ENCODE assay signal across 9 cellular contexts in the genomic region with DNA sequence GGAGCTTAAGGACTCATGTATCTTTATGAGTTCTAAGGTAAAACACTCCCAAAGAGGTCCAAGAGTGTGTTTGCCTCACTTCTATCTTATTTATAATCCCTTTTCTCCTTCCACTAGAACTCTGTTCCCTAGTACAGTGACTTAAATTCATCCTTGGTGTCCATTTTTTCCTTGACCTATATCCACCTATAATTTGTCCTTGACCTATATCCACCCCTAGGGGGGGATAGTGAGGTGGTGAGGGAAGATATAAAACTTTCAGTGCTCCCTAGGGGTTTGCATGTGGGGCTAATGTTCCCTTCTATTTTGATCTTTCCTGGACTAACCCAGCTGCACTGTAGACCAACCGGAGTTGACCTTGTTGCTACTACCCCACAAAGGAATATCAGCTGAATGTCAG.
DNase-seq lines count a peak whose midpoint lies in the region; ATAC-seq, FAIRE-seq and TF ChIP-seq lines count a peak whose summit lies in the region.
"Had no signal": no experiment of that assay in that cellular context is flagged by ENCODE, and none has a peak within 500 bp of the region (broad histone marks: within the 10 kb centered on the region; RNA-seq: fewer than 3 reads in every experiment).

No MANE protein-coding gene starts in this region.

- TF ChIP-seq CTCF in GM06990 (IDR thresholded peaks at IDR 0.05; ENCODE audit: insufficient read depth, low read length, poor library complexity, severe bottlenecking), result peak; percentile 56
- peak; percentile 54 for TF ChIP-seq CTCF in WTC11 (IDR thresholded peaks at IDR 0.05)
- peak; percentile 28 for TF ChIP-seq CTCF in mesothelial cell of epicardium (IDR thresholded peaks at IDR 0.05; ENCODE audit: unreplicated experiment)

- H3K27me3 Mint-ChIP-seq in WTC11 (ENCODE audit: low read depth) (no peaks in the 10 kb centered on the region), mesothelial cell of epicardium (ENCODE audit: low read depth) (no peaks in the 10 kb centered on the region)

- no peaks in the 10 kb centered on the region for H3K36me3 Mint-ChIP-seq in WTC11
- no peaks in the 10 kb centered on the region for H3K36me3 Mint-ChIP-seq in mesothelial cell of epicardium
- H3K36me3 Mint-ChIP-seq: brain had no signal

- H3K4me1 Mint-ChIP-seq in WTC11 (no peaks in the 10 kb centered on the region; the same call in 1 of the 2 replicates), mesothelial cell of epicardium (peaks cover 6% of the 10 kb centered on the region)
- H3K4me1 Mint-ChIP-seq: brain had no signal

- H3K4me3 ChIP-seq in GM06990 (replicated peaks; ENCODE audit: low read depth, low read length), result no peak overlapping the region

- ATAC-seq in HG03175 (IDR thresholded peaks at IDR 0.05; ENCODE audit: unreplicated experiment) (peak; percentile 57), WTC11 (peak; percentile 87), GM18519 (IDR thresholded peaks at IDR 0.05; ENCODE audit: low FRiP score, unreplicated experiment) (no peak)

- no peak for FAIRE-seq in GM19239 (lab: Jason Lieb, UNC)

- DNase-seq in GM06990 (ENCODE audit: extremely low read depth, insufficient read length) (no peak), WTC11 (ENCODE audit: low spot score) (no peak), mesothelial cell of epicardium (ENCODE audit: low spot score in 2 of 2, unreplicated experiment in 2 of 2) (no peak), NCI-H1694 (lab: John Stamatoyannopoulos, UW) (no peak), NCI-H2227 treated with DMSO at 0.1 percent for 48 hours (lab: John Stamatoyannopoulos, UW) (no peak), GM19239 (ENCODE audit: insufficient read length, low spot score) (no peak)

- H3K36me3 ChIP-seq in GM06990 (ENCODE audit: control insufficient read depth, insufficient read depth, low read length), result no peaks in the 10 kb centered on the region

- no peaks in the 10 kb centered on the region; the same call in 1 of the 2 replicates for H3K27me3 ChIP-seq in GM06990 (replicated peaks; ENCODE audit: control insufficient read depth, insufficient read depth, low read length)

- POLR2A ChIA-PET in WTC11 (lab: Charles Lee), result interaction anchor here (0.6 kb wide), 1 partner anchor 614 kb away, joined by 3 read pairs; no protein-coding TSS in a partner anchor

- H3K27ac Mint-ChIP-seq in WTC11, result no peak overlapping the region
- H3K27ac Mint-ChIP-seq in mesothelial cell of epicardium, result no peak overlapping the region
- H3K27ac Mint-ChIP-seq: brain had no signal

- no peak overlapping the region for H3K4me3 Mint-ChIP-seq in WTC11
- H3K4me3 Mint-ChIP-seq in mesothelial cell of epicardium, result no peak overlapping the region
- H3K4me3 Mint-ChIP-seq: brain had no signal

- 0 out of 2 replicates have a peak, but pooled peaks cover 7% of the 10 kb centered on the region for H3K9me3 Mint-ChIP-seq in WTC11
- peaks cover 6% of the 10 kb centered on the region for H3K9me3 Mint-ChIP-seq in mesothelial cell of epicardium
- H3K9me3 Mint-ChIP-seq: brain had no signal

- CTCF ChIA-PET in WTC11 (lab: Charles Lee), result interaction anchor here (1.0 to 4.8 kb wide), 7 partner anchors 9 to 138 kb away, joined by 3 to 19 read pairs (median 5); no protein-coding TSS in a partner anchor

TF ChIP-seq in WTC11, 78 proteins besides CTCF, POLR2A, EP300 and RAD21:
- TF ChIP-seq SP1 (CRISPR knock-in tag; conservative IDR thresholded peaks at IDR 0.05), result no peak
- TF ChIP-seq RORB (CRISPR knock-in tag; IDR thresholded peaks at IDR 0.05), result no peak
- TF ChIP-seq NR2C2 (CRISPR knock-in tag; IDR thresholded peaks at IDR 0.05), result no peak
- TF ChIP-seq SMAD3 (CRISPR knock-in tag; IDR thresholded peaks at IDR 0.05; ENCODE audit: borderline replicate concordance), result no peak
- TF ChIP-seq ETV6 (CRISPR knock-in tag; IDR thresholded peaks at IDR 0.05), result no peak
- TF ChIP-seq ATF6 (CRISPR knock-in tag; IDR thresholded peaks at IDR 0.05), result no peak
- TF ChIP-seq, protein P1, sequence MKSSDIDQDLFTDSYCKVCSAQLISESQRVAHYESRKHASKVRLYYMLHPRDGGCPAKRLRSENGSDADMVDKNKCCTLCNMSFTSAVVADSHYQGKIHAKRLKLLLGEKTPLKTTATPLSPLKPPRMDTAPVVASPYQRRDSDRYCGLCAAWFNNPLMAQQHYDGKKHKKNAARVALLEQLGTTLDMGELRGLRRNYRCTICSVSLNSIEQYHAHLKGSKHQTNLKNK (CRISPR knock-in tag; IDR thresholded peaks at IDR 0.05), result no peak
- no peak for TF ChIP-seq MYBL2 (CRISPR knock-in tag; IDR thresholded peaks at IDR 0.05)
- TF ChIP-seq RELA (CRISPR knock-in tag; IDR thresholded peaks at IDR 0.05; ENCODE audit: borderline replicate concordance), result no peak
- no peak for TF ChIP-seq ZNF219 (CRISPR knock-in tag; IDR thresholded peaks at IDR 0.05; ENCODE audit: borderline replicate concordance)
- TF ChIP-seq, protein P2, sequence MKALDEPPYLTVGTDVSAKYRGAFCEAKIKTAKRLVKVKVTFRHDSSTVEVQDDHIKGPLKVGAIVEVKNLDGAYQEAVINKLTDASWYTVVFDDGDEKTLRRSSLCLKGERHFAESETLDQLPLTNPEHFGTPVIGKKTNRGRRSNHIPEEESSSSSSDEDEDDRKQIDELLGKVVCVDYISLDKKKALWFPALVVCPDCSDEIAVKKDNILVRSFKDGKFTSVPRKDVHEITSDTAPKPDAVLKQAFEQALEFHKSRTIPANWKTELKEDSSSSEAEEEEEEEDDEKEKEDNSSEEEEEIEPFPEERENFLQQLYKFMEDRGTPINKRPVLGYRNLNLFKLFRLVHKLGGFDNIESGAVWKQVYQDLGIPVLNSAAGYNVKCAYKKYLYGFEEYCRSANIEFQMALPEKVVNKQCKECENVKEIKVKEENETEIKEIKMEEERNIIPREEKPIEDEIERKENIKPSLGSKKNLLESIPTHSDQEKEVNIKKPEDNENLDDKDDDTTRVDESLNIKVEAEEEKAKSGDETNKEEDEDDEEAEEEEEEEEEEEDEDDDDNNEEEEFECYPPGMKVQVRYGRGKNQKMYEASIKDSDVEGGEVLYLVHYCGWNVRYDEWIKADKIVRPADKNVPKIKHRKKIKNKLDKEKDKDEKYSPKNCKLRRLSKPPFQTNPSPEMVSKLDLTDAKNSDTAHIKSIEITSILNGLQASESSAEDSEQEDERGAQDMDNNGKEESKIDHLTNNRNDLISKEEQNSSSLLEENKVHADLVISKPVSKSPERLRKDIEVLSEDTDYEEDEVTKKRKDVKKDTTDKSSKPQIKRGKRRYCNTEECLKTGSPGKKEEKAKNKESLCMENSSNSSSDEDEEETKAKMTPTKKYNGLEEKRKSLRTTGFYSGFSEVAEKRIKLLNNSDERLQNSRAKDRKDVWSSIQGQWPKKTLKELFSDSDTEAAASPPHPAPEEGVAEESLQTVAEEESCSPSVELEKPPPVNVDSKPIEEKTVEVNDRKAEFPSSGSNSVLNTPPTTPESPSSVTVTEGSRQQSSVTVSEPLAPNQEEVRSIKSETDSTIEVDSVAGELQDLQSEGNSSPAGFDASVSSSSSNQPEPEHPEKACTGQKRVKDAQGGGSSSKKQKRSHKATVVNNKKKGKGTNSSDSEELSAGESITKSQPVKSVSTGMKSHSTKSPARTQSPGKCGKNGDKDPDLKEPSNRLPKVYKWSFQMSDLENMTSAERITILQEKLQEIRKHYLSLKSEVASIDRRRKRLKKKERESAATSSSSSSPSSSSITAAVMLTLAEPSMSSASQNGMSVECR (CRISPR knock-in tag; IDR thresholded peaks at IDR 0.05; ENCODE audit: borderline replicate concordance), result no peak
